Comparison of ENCODE assay signal across 29 cellular contexts in genomic region chr13:67308004-67308772, GRCh38.
A peak's percentile ranks its signal among the peaks of the same experiment; 100 is the strongest.
DNase-seq lines count a peak whose midpoint lies in the region; ATAC-seq, FAIRE-seq and TF ChIP-seq lines count a peak whose summit lies in the region.
"Had no signal": no experiment of that assay in that cellular context is flagged by ENCODE, and none has a peak within 500 bp of the region (broad histone marks: within the 10 kb centered on the region; RNA-seq: fewer than 3 reads in every experiment).

No MANE protein-coding gene starts in this region.

- peaks cover 4 to 12% of the 10 kb centered on the region in 2 donors for H3K9me3 Mint-ChIP-seq in activated naive CD4-positive, alpha-beta T cell treated with anti-CD3 and anti-CD28 coated beads, Interleukin-2, amount 50 U/mL, for 72 hours
- no peaks in the 10 kb centered on the region for H3K9me3 Mint-ChIP-seq in mesothelial cell of epicardium
- H3K9me3 Mint-ChIP-seq: activated CD4-positive, alpha-beta memory T cell treated with anti-CD3 and anti-CD28 coated beads, Interleukin-2, amount 10 ng/mL, durations not matched to agents 7 days and 5 days; stimulated activated memory B cell treated with anti-CD40 and anti-IgM and Interleukin-4, amounts not matched to agents 10 μg/mL and 1 μg/mL and 100 μg/mL, for 72 hours had no signal

- TF ChIP-seq POLR2A in uterus (IDR thresholded peaks at IDR 0.05) = no peak

- ATAC-seq in activated naive CD4-positive, alpha-beta T cell treated with anti-CD3 and anti-CD28 coated beads, Interleukin-2, amount 50 U/mL, for 72 hours = no peak
- ATAC-seq: esophagus mucosa; gastrocnemius medialis; natural killer cell; stimulated activated memory B cell treated with anti-CD40 and anti-IgM and Interleukin-4, amounts not matched to agents 10 μg/mL and 1 μg/mL and 100 μg/mL, for 72 hours had no signal

- no peaks in the 10 kb centered on the region for H3K4me1 Mint-ChIP-seq in mesothelial cell of epicardium
- H3K4me1 Mint-ChIP-seq: activated B cell treated with CpG ODN at 0.5 μM for 24 hours; activated CD4-positive, alpha-beta memory T cell treated with anti-CD3 and anti-CD28 coated beads, Interleukin-2, amount 10 ng/mL, durations not matched to agents 7 days and 5 days; B cell; central memory CD8-positive, alpha-beta T cell; natural killer cell; stimulated activated memory B cell treated with anti-CD40 and anti-IgM and Interleukin-4, amounts not matched to agents 10 μg/mL and 1 μg/mL and 100 μg/mL, for 72 hours had no signal

- no peaks in the 10 kb centered on the region for H3K9me3 ChIP-seq in uterus
- H3K9me3 ChIP-seq: gastrocnemius medialis, testis had no signal

- CTCF ChIA-PET in HEK293T (lab: Yijun Ruan, JAX) = interaction anchor here (0.6 kb wide), 1 partner anchor 138 kb away, joined by 3 read pairs; no protein-coding TSS in a partner anchor

- FAIRE-seq in D721Med (lab: Jason Lieb, UNC) = peak; percentile 38
- FAIRE-seq: A204.1, keratinocyte had no signal

- H3K36me3 ChIP-seq in uterus = no peaks in the 10 kb centered on the region
- H3K36me3 ChIP-seq: gastrocnemius medialis, sigmoid colon had no signal

- no peak overlapping the region for H3K27ac Mint-ChIP-seq in activated naive CD4-positive, alpha-beta T cell treated with anti-CD3 and anti-CD28 coated beads, Interleukin-2, amount 50 U/mL, for 72 hours
- no peak overlapping the region for H3K27ac Mint-ChIP-seq in mesothelial cell of epicardium
- H3K27ac Mint-ChIP-seq: activated B cell treated with CpG ODN at 0.5 μM for 24 hours; activated CD4-positive, alpha-beta memory T cell treated with anti-CD3 and anti-CD28 coated beads, Interleukin-2, amount 10 ng/mL, durations not matched to agents 7 days and 5 days; B cell; natural killer cell; stimulated activated memory B cell treated with anti-CD40 and anti-IgM and Interleukin-4, amounts not matched to agents 10 μg/mL and 1 μg/mL and 100 μg/mL, for 72 hours had no signal

- H3K36me3 Mint-ChIP-seq in activated naive CD4-positive, alpha-beta T cell treated with anti-CD3 and anti-CD28 coated beads, Interleukin-2, amount 50 U/mL, for 72 hours = no peaks in the 10 kb centered on the region
- no peaks in the 10 kb centered on the region for H3K36me3 Mint-ChIP-seq in mesothelial cell of epicardium
- H3K36me3 Mint-ChIP-seq: stimulated activated memory B cell treated with anti-CD40 and anti-IgM and Interleukin-4, amounts not matched to agents 10 μg/mL and 1 μg/mL and 100 μg/mL, for 72 hours had no signal

- no peaks in the 10 kb centered on the region for H3K27me3 ChIP-seq in uterus
- H3K27me3 ChIP-seq: gastrocnemius medialis, sigmoid colon, testis had no signal

- intact Hi-C loops in uterus (cut with DNase I; ENCODE audit: low total_unique reads) = no loop called here

- no peaks in the 10 kb centered on the region for H3K4me1 ChIP-seq in uterus
- H3K4me1 ChIP-seq: gastrocnemius medialis, parathyroid adenoma, sigmoid colon, testis had no signal

- H3K27ac ChIP-seq in uterus = no peak overlapping the region
- H3K27ac ChIP-seq: gastrocnemius medialis, GM23248, parathyroid adenoma, sigmoid colon, testis had no signal

- TF ChIP-seq CTCF in D721Med (IDR thresholded peaks at IDR 0.05; ENCODE audit: insufficient read depth, missing control alignments) = no peak
- no peak for TF ChIP-seq CTCF in choroid plexus epithelial cell (conservative IDR thresholded peaks at IDR 0.05; ENCODE audit: low read depth, low read length)
- TF ChIP-seq CTCF in uterus (IDR thresholded peaks at IDR 0.05) = no peak
- TF ChIP-seq CTCF in mesothelial cell of epicardium (IDR thresholded peaks at IDR 0.05; ENCODE audit: unreplicated experiment) = no peak

- DNase-seq in D721Med (ENCODE audit: insufficient read length, low spot score) (no peak), HEK293T (ENCODE audit: extremely low spot score) (no peak), NCI-H146 (lab: John Stamatoyannopoulos, UW) (peak; percentile 53), choroid plexus epithelial cell (ENCODE audit: low read depth) (peak; percentile 42), NOMO-1 (lab: John Stamatoyannopoulos, UW; ENCODE audit: unreplicated experiment in 2 of 2) (no peak), uterus (no peak), mesothelial cell of epicardium (ENCODE audit: low spot score in 2 of 2, unreplicated experiment in 2 of 2) (no peak)
- DNase-seq in activated naive CD4-positive, alpha-beta T cell treated with anti-CD3 and anti-CD28 coated beads, Interleukin-2, amount 50 U/mL, for 72 hours (ENCODE audit: low spot score in 2 of 2) = no peak
- DNase-seq: activated B cell treated with CpG ODN at 0.5 μM for 24 hours; activated CD4-positive, alpha-beta memory T cell treated with anti-CD3 and anti-CD28 coated beads, Interleukin-2, amount 10 ng/mL, durations not matched to agents 7 days and 5 days; activated naive CD4-positive, alpha-beta T cell treated with Interleukin-2 at 50 U/mL for 16 hours; activated T-cell treated with anti-CD3 and anti-CD28 coated beads, Interleukin-2, amount 50 U/mL, for 1 hour; COR-L47; gastrocnemius medialis; GM23248; mesenchymal stem cell; natural killer cell; NCI-H1930; NCI-H345; sigmoid colon; T1000; testis had no signal

- H3K4me3 ChIP-seq in choroid plexus epithelial cell (ENCODE audit: low read depth, low read length) = no peak overlapping the region
- no peak overlapping the region for H3K4me3 ChIP-seq in uterus
- H3K4me3 ChIP-seq: gastrocnemius medialis, GM23248, sigmoid colon, testis had no signal

- H3K4me3 Mint-ChIP-seq in mesothelial cell of epicardium = no peak overlapping the region
- H3K4me3 Mint-ChIP-seq: activated B cell treated with CpG ODN at 0.5 μM for 24 hours; activated CD4-positive, alpha-beta memory T cell treated with anti-CD3 and anti-CD28 coated beads, Interleukin-2, amount 10 ng/mL, durations not matched to agents 7 days and 5 days; B cell; central memory CD8-positive, alpha-beta T cell; natural killer cell; stimulated activated memory B cell treated with anti-CD40 and anti-IgM and Interleukin-4, amounts not matched to agents 10 μg/mL and 1 μg/mL and 100 μg/mL, for 72 hours had no signal

- H3K27me3 Mint-ChIP-seq in mesothelial cell of epicardium (ENCODE audit: low read depth) = no peaks in the 10 kb centered on the region
- H3K27me3 Mint-ChIP-seq: activated B cell treated with CpG ODN at 0.5 μM for 24 hours; activated CD4-positive, alpha-beta memory T cell treated with anti-CD3 and anti-CD28 coated beads, Interleukin-2, amount 10 ng/mL, durations not matched to agents 7 days and 5 days; B cell; central memory CD8-positive, alpha-beta T cell; stimulated activated memory B cell treated with anti-CD40 and anti-IgM and Interleukin-4, amounts not matched to agents 10 μg/mL and 1 μg/mL and 100 μg/mL, for 72 hours had no signal

- POLR2A ChIA-PET in HEK293T (lab: Yijun Ruan, JAX) = no interaction called here

TF ChIP-seq in HEK293T, 16 proteins besides CTCF, POLR2A, EP300 and RAD21:
- TF ChIP-seq NFRKB (IDR thresholded peaks at IDR 0.05) (no peak), TARDBP (IDR thresholded peaks at IDR 0.05) (no peak), ELF4 (IDR thresholded peaks at IDR 0.05) (no peak), ZNF384 (IDR thresholded peaks at IDR 0.05) (no peak), CTBP1 (IDR thresholded peaks at IDR 0.05; ENCODE audit: borderline replicate concordance) (no peak), L3MBTL2 (conservative IDR thresholded peaks at IDR 0.05) (0 out of 2 replicates have a peak, but pooled peaks have one; percentile 11), LEF1 (IDR thresholded peaks at IDR 0.05; ENCODE audit: borderline replicate concordance) (no peak)

Comparison
In these comparisons a context has a peak if more than half of its experiments do, and no peak if none do; other contexts are left out.
1. DNase-seq: peak in NCI-H146 (single experiment) and choroid plexus epithelial cell (single experiment); none in D721Med (single experiment), HEK293T (single experiment), NOMO-1 (0 of 2), uterus (0 of 2), activated naive CD4-positive, alpha-beta T cell treated with anti-CD3 and anti-CD28 coated beads, Interleukin-2, amount 50 U/mL, for 72 hours (0 of 2) and mesothelial cell of epicardium (0 of 2).